Comparison of ENCODE assay signal across 8 cellular contexts in the genomic region with DNA sequence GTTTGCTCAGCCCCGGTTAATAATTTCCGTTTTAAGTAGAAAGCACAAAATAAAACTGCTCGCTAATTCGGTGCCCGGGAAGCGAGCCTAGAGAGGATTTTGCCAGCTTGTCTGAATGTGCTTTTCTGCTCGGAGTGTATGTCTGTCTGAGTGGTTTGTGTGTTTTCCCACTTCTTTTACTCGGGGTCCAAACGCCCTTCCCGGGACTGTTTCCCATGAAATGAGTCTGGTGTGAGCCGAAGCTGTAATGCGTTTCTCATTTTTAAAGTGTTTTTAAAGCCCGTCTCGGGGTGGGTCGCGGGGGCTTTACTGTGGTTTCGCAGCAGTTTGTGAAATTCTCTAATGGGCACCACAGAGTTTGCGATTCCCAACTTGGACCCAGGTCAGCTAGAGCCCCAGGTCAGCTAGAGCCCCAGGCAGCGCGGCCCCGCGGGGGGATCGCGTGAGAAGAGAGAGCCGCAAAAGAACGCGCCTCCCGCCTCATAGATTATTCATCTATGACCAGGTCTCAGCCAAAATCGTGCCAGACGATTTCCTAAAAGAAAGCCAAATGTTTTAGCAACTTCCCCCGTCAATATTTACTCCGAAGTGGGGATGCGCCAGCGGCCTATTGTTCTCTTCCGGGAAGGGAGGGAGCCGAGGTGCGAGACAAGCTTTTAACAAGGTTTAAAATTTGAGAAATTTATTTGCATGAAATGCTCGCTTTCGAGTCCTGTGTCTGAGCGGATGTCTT.
DNase-seq lines count a peak whose midpoint lies in the region; ATAC-seq lines count a peak whose summit lies in the region.

No MANE protein-coding gene starts in this region.

- H3K4me3 Mint-ChIP-seq in activated naive CD4-positive, alpha-beta T cell treated with anti-CD3 and anti-CD28 coated beads, Interleukin-2, amount 10 ng/mL, durations not matched to agents 7 days and 5 days: peak overlapping the region; percentile 52
- peak overlapping the region; percentile 29 to 47 for H3K4me3 Mint-ChIP-seq in effector memory CD8-positive, alpha-beta T cell
- H3K4me3 Mint-ChIP-seq in stimulated activated effector memory CD8-positive, alpha-beta T cell treated with anti-CD3 and anti-CD28 coated beads, Interleukin-12 subunit alpha, Interleukin-12 subunit beta, amount 100 ng/mL, for 72 hours: no peak overlapping the region

- DNase-seq in activated naive CD4-positive, alpha-beta T cell treated with anti-CD3 and anti-CD28 coated beads, Interleukin-2, amount 10 ng/mL, durations not matched to agents 7 days and 5 days: no peak
- DNase-seq in activated naive CD4-positive, alpha-beta T cell (lab: John Stamatoyannopoulos, UW): no peak
- DNase-seq in OCI-M1 (lab: John Stamatoyannopoulos, UW) (peak; percentile 20), CD1c-positive myeloid dendritic cell (ENCODE audit: extremely low spot score) (no peak)
- DNase-seq in effector memory CD8-positive, alpha-beta T cell: no peak
- no peak for DNase-seq in stimulated activated effector memory CD8-positive, alpha-beta T cell treated with anti-CD3 and anti-CD28 coated beads, Interleukin-12 subunit alpha, Interleukin-12 subunit beta, amount 100 ng/mL, for 72 hours (ENCODE audit: low spot score in 2 of 2)

- H3K36me3 Mint-ChIP-seq in activated naive CD4-positive, alpha-beta T cell treated with anti-CD3 and anti-CD28 coated beads, Interleukin-2, amount 10 ng/mL, durations not matched to agents 7 days and 5 days: peaks cover 13% of the 10 kb centered on the region
- peaks cover 71% of the 10 kb centered on the region for H3K36me3 Mint-ChIP-seq in effector memory CD8-positive, alpha-beta T cell (ENCODE audit: insufficient read depth)
- H3K36me3 Mint-ChIP-seq in stimulated activated effector memory CD8-positive, alpha-beta T cell treated with anti-CD3 and anti-CD28 coated beads, Interleukin-12 subunit alpha, Interleukin-12 subunit beta, amount 100 ng/mL, for 72 hours: peaks cover 42% of the 10 kb centered on the region

- peaks cover 96% of the 10 kb centered on the region for H3K27me3 Mint-ChIP-seq in activated naive CD4-positive, alpha-beta T cell treated with anti-CD3 and anti-CD28 coated beads, Interleukin-2, amount 10 ng/mL, durations not matched to agents 7 days and 5 days
- H3K27me3 Mint-ChIP-seq in effector memory CD8-positive, alpha-beta T cell: peaks cover 42 to 63% of the 10 kb centered on the region in 2 donors

- peaks cover 28% of the 10 kb centered on the region for H3K4me1 Mint-ChIP-seq in activated naive CD4-positive, alpha-beta T cell treated with anti-CD3 and anti-CD28 coated beads, Interleukin-2, amount 10 ng/mL, durations not matched to agents 7 days and 5 days
- H3K4me1 Mint-ChIP-seq in effector memory CD8-positive, alpha-beta T cell (ENCODE audit: low read depth in 2 of 2): peaks cover 5 to 6% of the 10 kb centered on the region in 2 donors
- peaks cover 12% of the 10 kb centered on the region for H3K4me1 Mint-ChIP-seq in stimulated activated effector memory CD8-positive, alpha-beta T cell treated with anti-CD3 and anti-CD28 coated beads, Interleukin-12 subunit alpha, Interleukin-12 subunit beta, amount 100 ng/mL, for 72 hours

- peak overlapping the region; percentile 86 for H3K27ac Mint-ChIP-seq in activated naive CD4-positive, alpha-beta T cell treated with anti-CD3 and anti-CD28 coated beads, Interleukin-2, amount 10 ng/mL, durations not matched to agents 7 days and 5 days
- H3K27ac Mint-ChIP-seq in effector memory CD8-positive, alpha-beta T cell: peak overlapping the region; percentile 54 to 87
- H3K27ac Mint-ChIP-seq in stimulated activated effector memory CD8-positive, alpha-beta T cell treated with anti-CD3 and anti-CD28 coated beads, Interleukin-12 subunit alpha, Interleukin-12 subunit beta, amount 100 ng/mL, for 72 hours: peak overlapping the region; percentile 52

- ATAC-seq in effector memory CD8-positive, alpha-beta T cell (replicated peaks): no peak
- ATAC-seq in stimulated activated effector memory CD8-positive, alpha-beta T cell treated with anti-CD3 and anti-CD28 coated beads, Interleukin-12 subunit alpha, Interleukin-12 subunit beta, amount 100 ng/mL, for 72 hours: no peak
- ATAC-seq in HG03354 (IDR thresholded peaks at IDR 0.05; ENCODE audit: poor library complexity, severe bottlenecking, unreplicated experiment) (no peak), HG03460 (IDR thresholded peaks at IDR 0.05; ENCODE audit: unreplicated experiment) (no peak)

- H3K9me3 Mint-ChIP-seq in activated naive CD4-positive, alpha-beta T cell treated with anti-CD3 and anti-CD28 coated beads, Interleukin-2, amount 10 ng/mL, durations not matched to agents 7 days and 5 days: peaks cover 5% of the 10 kb centered on the region
- no peaks in the 10 kb centered on the region for H3K9me3 Mint-ChIP-seq in effector memory CD8-positive, alpha-beta T cell
- H3K9me3 Mint-ChIP-seq in stimulated activated effector memory CD8-positive, alpha-beta T cell treated with anti-CD3 and anti-CD28 coated beads, Interleukin-12 subunit alpha, Interleukin-12 subunit beta, amount 100 ng/mL, for 72 hours: peaks cover 4% of the 10 kb centered on the region

- CTCF ChIA-PET in activated naive CD4-positive, alpha-beta T cell treated with anti-CD3 and anti-CD28 coated beads, Interleukin-2, amount 10 ng/mL, durations not matched to agents 7 days and 5 days (lab: Charles Lee): no interaction called here
